15 cellular contexts compared by ENCODE assay signal in genomic region chr17:35069311-35069710, GRCh38. TPM values are rescaled to one million over a fixed set of nuclear protein-coding genes. Genes with fewer than 3 reads are reported as not detected.
A peak's percentile ranks its signal among the peaks of the same experiment; 100 is the strongest.
DNase-seq lines count a peak whose midpoint lies in the region; ATAC-seq, FAIRE-seq and TF ChIP-seq lines count a peak whose summit lies in the region.
"Had no signal": no experiment of that assay in that cellular context is flagged by ENCODE, and none has a peak within 500 bp of the region (broad histone marks: within the 10 kb centered on the region; RNA-seq: fewer than 3 reads in every experiment).

No MANE protein-coding gene starts in this region.

- H3K9me3 Mint-ChIP-seq in naive thymus-derived CD4-positive, alpha-beta T cell, result no peaks in the 10 kb centered on the region
- H3K9me3 Mint-ChIP-seq in activated T-cell treated with anti-CD3 and anti-CD28 coated beads, Interleukin-2, amount 50 U/mL, for 24 hours, result no peaks in the 10 kb centered on the region

- peaks cover 0 to 3% (median 0%) of the 10 kb centered on the region in 3 experiments for H3K36me3 ChIP-seq in naive thymus-derived CD4-positive, alpha-beta T cell (ENCODE audit: control insufficient read depth in 2 of 3, insufficient read depth in 3 of 3, low read length in 3 of 3)
- H3K36me3 ChIP-seq: adrenal gland had no signal

- no peak for TF ChIP-seq CTCF in D721Med (IDR thresholded peaks at IDR 0.05; ENCODE audit: insufficient read depth, missing control alignments)

- peak overlapping the region in 2 of 9 donors; percentile 5 to 76 for H3K27ac Mint-ChIP-seq in naive thymus-derived CD4-positive, alpha-beta T cell
- H3K27ac Mint-ChIP-seq in activated T-cell treated with anti-CD3 and anti-CD28 coated beads, Interleukin-2, amount 50 U/mL, for 24 hours, result no peak overlapping the region

- peak overlapping the region in 1 of 10 donors; percentile 11 for H3K4me3 Mint-ChIP-seq in naive thymus-derived CD4-positive, alpha-beta T cell
- no peak overlapping the region for H3K4me3 Mint-ChIP-seq in activated T-cell treated with anti-CD3 and anti-CD28 coated beads, Interleukin-2, amount 50 U/mL, for 24 hours

- POLR2A ChIA-PET in naive thymus-derived CD4-positive, alpha-beta T cell (lab: Charles Lee), result interaction anchor here (1.2 to 2.5 kb wide), 5 partner anchors 16 to 47 kb away, joined by 3 to 9 read pairs (median 4); no protein-coding TSS in a partner anchor

- FAIRE-seq in GM18507 (lab: Jason Lieb, UNC), result peak; percentile 61
- FAIRE-seq in D721Med (lab: Jason Lieb, UNC), result no peak
- FAIRE-seq: urothelium cell line had no signal

- no peaks in the 10 kb centered on the region for H3K9me3 ChIP-seq in naive thymus-derived CD4-positive, alpha-beta T cell (ENCODE audit: control insufficient read depth in 2 of 3, low read length in 3 of 3)
- H3K9me3 ChIP-seq: adrenal gland had no signal

- H3K27me3 ChIP-seq in naive thymus-derived CD4-positive, alpha-beta T cell (ENCODE audit: control insufficient read depth in 2 of 2, insufficient read depth in 2 of 2, low read length in 2 of 2), result no peaks in the 10 kb centered on the region
- H3K27me3 ChIP-seq: adrenal gland had no signal

- peaks cover 0 to 34% (median 4%) of the 10 kb centered on the region in 5 donors for H3K36me3 Mint-ChIP-seq in naive thymus-derived CD4-positive, alpha-beta T cell
- peaks cover 26% of the 10 kb centered on the region for H3K36me3 Mint-ChIP-seq in activated T-cell treated with anti-CD3 and anti-CD28 coated beads, Interleukin-2, amount 50 U/mL, for 24 hours (ENCODE audit: low read depth)

- peak; percentile 62 for DNase-seq in AG08395 (ENCODE audit: low spot score)
- DNase-seq in GM18507 (ENCODE audit: extremely low spot score, insufficient read length, low read depth), result no peak
- DNase-seq in left colon, result no peak
- no peak for DNase-seq in A172 (ENCODE audit: low spot score)
- DNase-seq in naive thymus-derived CD4-positive, alpha-beta T cell, result no peak
- DNase-seq in activated T-cell treated with anti-CD3 and anti-CD28 coated beads, Interleukin-2, amount 50 U/mL, for 24 hours, result no peak
- no peak for DNase-seq in D721Med (ENCODE audit: insufficient read length, low spot score)
- DNase-seq: adrenal gland, KBM-7, T1000 had no signal

- peaks cover 44 to 84% (median 72%) of the 10 kb centered on the region in 7 donors for H3K4me1 Mint-ChIP-seq in naive thymus-derived CD4-positive, alpha-beta T cell
- peaks cover 83% of the 10 kb centered on the region for H3K4me1 Mint-ChIP-seq in activated T-cell treated with anti-CD3 and anti-CD28 coated beads, Interleukin-2, amount 50 U/mL, for 24 hours (ENCODE audit: low read depth)

- no peak overlapping the region for H3K4me3 ChIP-seq in naive thymus-derived CD4-positive, alpha-beta T cell (ENCODE audit: low read length)
- H3K4me3 ChIP-seq: adrenal gland had no signal

- peak; percentile 36 for ATAC-seq in left colon
- ATAC-seq in naive thymus-derived CD4-positive, alpha-beta T cell, result no peak
- ATAC-seq: sciatic nerve had no signal

- intact Hi-C loops in left colon (cut with DNase I, micrococcal nuclease), result no loop called here
- intact Hi-C loops in naive thymus-derived CD4-positive, alpha-beta T cell (cut with micrococcal nuclease), result no loop called here

- H3K27ac ChIP-seq in angular gyrus (ENCODE audit: low read depth, low read length), result peak overlapping the region; percentile 12
- no peak overlapping the region for H3K27ac ChIP-seq in naive thymus-derived CD4-positive, alpha-beta T cell (ENCODE audit: low read depth, low read length)
- H3K27ac ChIP-seq: adrenal gland, C4-2B had no signal

- H3K27me3 Mint-ChIP-seq in naive thymus-derived CD4-positive, alpha-beta T cell, result no peaks in the 10 kb centered on the region
- no peaks in the 10 kb centered on the region for H3K27me3 Mint-ChIP-seq in activated T-cell treated with anti-CD3 and anti-CD28 coated beads, Interleukin-2, amount 50 U/mL, for 24 hours

- CTCF ChIA-PET in naive thymus-derived CD4-positive, alpha-beta T cell (lab: Charles Lee), result interaction anchor here (0.7 to 1.5 kb wide), 3 partner anchors 24 to 257 kb away, joined by 3 read pairs; no protein-coding TSS in a partner anchor

- H3K4me1 ChIP-seq in naive thymus-derived CD4-positive, alpha-beta T cell (ENCODE audit: control insufficient read depth in 2 of 2, insufficient read depth in 2 of 2, low read length in 2 of 2), result peaks cover 31 to 46% of the 10 kb centered on the region in 2 donors

RNA-seq across cellular contexts. Expression of gene RFFL, which starts 5.8 kb away (rescaled TPM):
- 10 to 100 TPM; 53.4 to 60.8 TPM for total RNA-seq in left colon
- 12.5 and 12.8 TPM in 2 replicates for total RNA-seq in A172 (2014; rRNA removed; shearing (Covaris generic))
- 10 to 100 TPM; 45.0 to 74.7 (median 55.7) TPM for total RNA-seq in naive thymus-derived CD4-positive, alpha-beta T cell
- polyA plus RNA-seq in naive thymus-derived CD4-positive, alpha-beta T cell, result 10 to 100 TPM; 36.4 to 47.1 TPM

RNA-seq across cellular contexts. Expression of gene RAD51D, which starts 50.3 kb away (rescaled TPM):
- 1 to 10 TPM; 8.8 to 8.9 TPM for total RNA-seq in left colon
- 11.0 and 11.3 TPM in 2 replicates for total RNA-seq in A172 (2014; rRNA removed; shearing (Covaris generic))
- total RNA-seq in naive thymus-derived CD4-positive, alpha-beta T cell, result 10 to 100 TPM; 15.0 to 34.2 (median 25.4) TPM
- 10 to 100 TPM in 1 of 2 donors, 1 to 10 TPM in 1; 7.0 to 17.6 TPM for polyA plus RNA-seq in naive thymus-derived CD4-positive, alpha-beta T cell

RNA-seq across cellular contexts. Expression of gene FNDC8, which starts 52.1 kb away (rescaled TPM):
- total RNA-seq in left colon, result not detected
- total RNA-seq in A172 (2014; rRNA removed; shearing (Covaris generic)), result not detected in 2 replicates
- total RNA-seq in naive thymus-derived CD4-positive, alpha-beta T cell, result not detected
- polyA plus RNA-seq in naive thymus-derived CD4-positive, alpha-beta T cell, result not detected
- total RNA-seq: adrenal gland, mucosa of gallbladder, sciatic nerve had no signal
- polyA plus RNA-seq: adrenal gland had no signal
